Comparison of ENCODE assay signal across 8 cellular contexts in the genomic region with DNA sequence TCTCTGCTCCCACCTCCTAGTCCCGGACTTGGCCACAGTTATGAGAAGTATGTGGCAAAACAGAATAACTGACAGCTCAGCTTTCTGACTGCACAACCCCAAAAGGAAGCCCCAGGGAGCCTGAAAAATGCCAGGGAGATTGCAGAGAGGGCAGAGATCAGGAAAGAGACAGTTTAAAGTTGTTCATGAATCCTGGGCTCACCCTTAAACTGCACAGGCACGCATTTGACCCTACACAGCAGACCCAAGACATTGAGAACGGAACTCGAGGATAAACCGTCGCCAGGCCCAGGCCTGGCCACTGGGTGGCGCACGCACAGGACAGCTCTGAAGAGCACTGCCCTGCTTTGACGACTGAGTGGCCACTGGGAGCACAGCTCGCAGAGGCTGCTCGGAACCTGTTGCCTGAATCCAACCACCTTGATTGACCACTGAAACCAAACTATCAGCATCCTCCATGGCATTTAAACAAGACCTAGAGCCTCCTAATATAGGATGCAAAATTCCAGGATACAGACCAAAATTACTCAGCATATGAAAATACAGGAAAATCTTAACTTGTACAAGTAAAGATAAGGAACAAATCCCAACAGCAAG.
A peak's percentile ranks its signal among the peaks of the same experiment; 100 is the strongest.
DNase-seq lines count a peak whose midpoint lies in the region; ATAC-seq and TF ChIP-seq lines count a peak whose summit lies in the region.

No MANE protein-coding gene starts in this region.

- H3K27me3 ChIP-seq in KMS-11 (ENCODE audit: insufficient read depth, low read depth) (peaks cover 5% of the 10 kb centered on the region; the same call in 1 of the 2 replicates), left lung (peaks cover 0 to 9% of the 10 kb centered on the region in 2 donors)

- no peak overlapping the region for H2AFZ ChIP-seq in KMS-11 (ENCODE audit: low read depth)

- intact Hi-C loops in left lung (cut with DNase I), result no loop called here

- no peak overlapping the region for H3K4me2 ChIP-seq in KMS-11

- H3K36me3 ChIP-seq in KMS-11 (ENCODE audit: insufficient read depth) (no peaks in the 10 kb centered on the region), left lung (no peaks in the 10 kb centered on the region)

- no peak overlapping the region for H3K27ac ChIP-seq in KMS-11
- no peak overlapping the region for H3K27ac ChIP-seq in left lung

- no peaks in the 10 kb centered on the region for H3K9me3 ChIP-seq in left lung

- H3K4me1 ChIP-seq in KMS-11 (ENCODE audit: low read depth, poor library complexity, severe bottlenecking), result no peaks in the 10 kb centered on the region
- no peaks in the 10 kb centered on the region for H3K4me1 ChIP-seq in left lung

- no peak overlapping the region for H3K4me3 ChIP-seq in KMS-11 (IDR thresholded peaks at IDR 0.05; ENCODE audit: insufficient read depth, low read depth, low read length)
- no peak overlapping the region for H3K4me3 ChIP-seq in cardiac fibroblast (replicated peaks in 1 of 2; ENCODE audit: low read depth in 2 of 2, low read length in 2 of 2)
- H3K4me3 ChIP-seq in left lung, result no peak overlapping the region

- no peak overlapping the region for H3K9ac ChIP-seq in KMS-11

- H4K20me1 ChIP-seq in KMS-11 (ENCODE audit: insufficient read depth), result no peaks in the 10 kb centered on the region

- ATAC-seq in left lung, result peak; percentile 85

- H3K79me2 ChIP-seq in KMS-11 (ENCODE audit: insufficient read depth, low read depth), result no peaks in the 10 kb centered on the region

- DNase-seq in ELR (ENCODE audit: low read depth) (peak; percentile 84), SW480 (ENCODE audit: low spot score) (peak; percentile 49), cardiac fibroblast (ENCODE audit: low read depth in 2 of 2) (peak; percentile 89 to 92), left lung (peak in 1 of 2 donors; percentile 86), ureter (ENCODE audit: low spot score) (no peak)
- peak; percentile 34 to 48 for DNase-seq in stimulated activated CD8-positive, alpha-beta memory T cell treated with anti-CD3 and anti-CD28 coated beads, Interleukin-2, amount 100 ng/mL, for 48 hours (ENCODE audit: low read depth in 2 of 2)
- DNase-seq in central memory CD4-positive, alpha-beta T cell, result no peak

- TF ChIP-seq CTCF in KMS-11 (conservative IDR thresholded peaks at IDR 0.05; ENCODE audit: low read depth, low read length) (peak; percentile 75), cardiac fibroblast (IDR thresholded peaks at IDR 0.05; ENCODE audit: low read depth, low read length) (peak; percentile 93), left lung (IDR thresholded peaks at IDR 0.05) (peak; percentile 60 to 79)

Comparison
In these comparisons a context has a peak if more than half of its experiments do, and no peak if none do; other contexts are left out.
1. DNase-seq: peak in ELR (single experiment), SW480 (single experiment), cardiac fibroblast (2 of 2) and stimulated activated CD8-positive, alpha-beta memory T cell treated with anti-CD3 and anti-CD28 coated beads, Interleukin-2, amount 100 ng/mL, for 48 hours (2 of 2); none in central memory CD4-positive, alpha-beta T cell (single experiment) and ureter (single experiment).
2. Peak in every context shown above with its lines, with median percentiles within 50 percentile points of each other: CTCF ChIP-seq.